Comparison of ENCODE assay signal across 8 cellular contexts in genomic region chr13:99200433-99201167, GRCh38. TPM values are rescaled to one million over a fixed set of nuclear protein-coding genes. Genes with fewer than 3 reads are reported as not detected.
DNase-seq lines count a peak whose midpoint lies in the region; ATAC-seq and TF ChIP-seq lines count a peak whose summit lies in the region.

UBAC2 (plus strand) TSS chr13:99200854; CDS start chr13:99200909, 55 bp downstream.

- peak within 1 kb of the TSS; percentile 86 for H3K4me3 ChIP-seq in kidney epithelial cell (ENCODE audit: low read depth, low read length)

- H3K36me3 ChIP-seq in kidney epithelial cell (ENCODE audit: control insufficient read depth, insufficient read depth, low read length), result no peaks in the 10 kb centered on the region

- ATAC-seq in GM19035 (IDR thresholded peaks at IDR 0.05; ENCODE audit: unreplicated experiment) (peak; percentile 78), HG03354 (IDR thresholded peaks at IDR 0.05; ENCODE audit: poor library complexity, severe bottlenecking, unreplicated experiment) (peak; percentile 80)

- DNase-seq in AG20443 (ENCODE audit: low spot score), result peak; percentile 100
- peak; percentile 69 for DNase-seq in NCI-H446 treated with DMSO at 0.1 percent for 48 hours (lab: John Stamatoyannopoulos, UW)
- DNase-seq in activated CD4-positive, CD25-positive, alpha-beta regulatory T cell treated with anti-CD3 and anti-CD28 coated beads, Interleukin-2, amount 50 U/mL, for 72 hours, result peak; percentile 98
- peak; percentile 59 to 80 for DNase-seq in cerebellar nuclear complex (lab: John Stamatoyannopoulos, UW)
- peak; percentile 73 for DNase-seq in kidney epithelial cell (ENCODE audit: low read depth)
- peak; percentile 92 to 93 for DNase-seq in stimulated activated CD4-positive, alpha-beta T cell treated with anti-CD3 and anti-CD28 coated beads, Interleukin-15, amount 100 ng/mL, for 48 hours (ENCODE audit: low read depth in 2 of 2)

- H3K27me3 ChIP-seq in kidney epithelial cell (ENCODE audit: control insufficient read depth, insufficient read depth, low read length), result no peaks in the 10 kb centered on the region

- no peak for TF ChIP-seq CTCF in kidney epithelial cell (IDR thresholded peaks at IDR 0.05; ENCODE audit: insufficient read depth, low read length, poor library complexity, severe bottlenecking)

RNA-seq across cellular contexts. Expression of gene UBAC2, which starts in this region (rescaled TPM):
- total RNA-seq in kidney epithelial cell, result 79.1 and 83.6 TPM in 2 replicates

Comparison
In these comparisons a context has a peak if more than half of its experiments do, and no peak if none do; other contexts are left out.
1. Peak in every context shown above with its lines: DNase-seq, ATAC-seq and H3K4me3 ChIP-seq.